In the genomic region with DNA sequence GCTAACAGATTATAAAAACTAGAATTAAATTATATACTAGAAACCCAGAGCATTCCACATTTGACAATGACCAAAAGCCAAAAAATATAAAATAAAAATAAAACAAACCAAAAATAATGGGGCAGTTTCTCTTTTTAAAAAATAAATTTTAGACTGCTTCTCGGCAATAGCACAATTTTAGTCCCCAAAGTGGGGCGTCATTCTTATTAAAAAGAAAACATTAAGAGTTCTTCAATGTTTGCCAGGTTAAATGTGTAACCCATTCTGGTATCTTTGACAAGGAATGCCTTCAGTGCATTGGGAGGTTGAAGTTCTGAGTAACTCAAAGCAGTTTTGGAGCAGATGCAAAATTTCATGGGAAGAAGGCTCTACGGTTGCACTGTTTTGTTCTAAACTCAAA, we compare ENCODE assay signal across 11 cellular contexts. TPM values are rescaled to one million over a fixed set of nuclear protein-coding genes. Genes with fewer than 3 reads are reported as not detected.
A peak's percentile ranks its signal among the peaks of the same experiment; 100 is the strongest.
DNase-seq lines count a peak whose midpoint lies in the region; ATAC-seq, FAIRE-seq and TF ChIP-seq lines count a peak whose summit lies in the region.
"Had no signal": no experiment of that assay in that cellular context is flagged by ENCODE, and none has a peak within 500 bp of the region (broad histone marks: within the 10 kb centered on the region; RNA-seq: fewer than 3 reads in every experiment).

No MANE protein-coding gene starts in this region.

- H3K4me1 ChIP-seq in CD4-positive, alpha-beta memory T cell (ENCODE audit: insufficient read depth, low read length): peaks cover 34% of the 10 kb centered on the region
- peaks cover 0 to 2% of the 10 kb centered on the region in 2 donors for H3K4me1 ChIP-seq in esophagus (ENCODE audit: control insufficient read depth in 2 of 2, insufficient read depth in 2 of 2, low read length in 1 of 2)
- H3K4me1 ChIP-seq in ovary (ENCODE audit: insufficient read depth): peaks cover 4% of the 10 kb centered on the region

- no peaks in the 10 kb centered on the region for H3K36me3 ChIP-seq in CD4-positive, alpha-beta memory T cell (ENCODE audit: insufficient read depth, low read length)
- H3K36me3 ChIP-seq in esophagus (ENCODE audit: control insufficient read depth in 2 of 2, insufficient read depth in 2 of 2, low read length in 1 of 2): peaks cover 2 to 8% of the 10 kb centered on the region in 2 donors
- no peaks in the 10 kb centered on the region for H3K36me3 ChIP-seq in ovary

- peak overlapping the region; percentile 95 to 97 (median 96) for H3K4me3 Mint-ChIP-seq in CD4-positive, alpha-beta memory T cell

- H3K27me3 ChIP-seq in CD4-positive, alpha-beta memory T cell (ENCODE audit: insufficient read depth, low read length): no peaks in the 10 kb centered on the region
- H3K27me3 ChIP-seq in esophagus (ENCODE audit: control insufficient read depth in 1 of 2, insufficient read depth in 2 of 2, low read length in 2 of 2): no peaks in the 10 kb centered on the region
- H3K27me3 ChIP-seq in ovary: no peaks in the 10 kb centered on the region

- peak overlapping the region; percentile 14 to 95 (median 91) for H3K27ac Mint-ChIP-seq in CD4-positive, alpha-beta memory T cell

- peaks cover 10 to 46% of the 10 kb centered on the region in 2 donors for H3K36me3 Mint-ChIP-seq in CD4-positive, alpha-beta memory T cell

- ATAC-seq in GM21381 (IDR thresholded peaks at IDR 0.05; ENCODE audit: unreplicated experiment): no peak

- no peak for TF ChIP-seq POLR2A in ovary (IDR thresholded peaks at IDR 0.05)

- no peak for DNase-seq in CD4-positive, alpha-beta memory T cell
- peak; percentile 11 for DNase-seq in RPMI8226
- no peak for DNase-seq in ovary
- no peak for DNase-seq in dedifferentiated amniotic fluid mesenchymal stem cell (ENCODE audit: extremely low spot score)
- no peak for DNase-seq in frontal cortex (ENCODE audit: low spot score in 2 of 2)
- no peak for DNase-seq in NCI-H2227 treated with DMSO at 0.1 percent for 48 hours (lab: John Stamatoyannopoulos, UW)
- DNase-seq: DND-41; NCI-H345; stimulated activated CD4-positive, alpha-beta T cell treated with anti-CD3 and anti-CD28 coated beads, Interleukin-15, amount 100 ng/mL, for 24 hours had no signal

- 28 to 43% methylated on average over 3 of the region's 3 CpGs for WGBS in esophagus, 2 donors
- whole genome bisulfite sequencing in ovary, 3 donors: 4 to 9% (median 4%) methylated on average over 3 of the region's 3 CpGs

- no peaks in the 10 kb centered on the region for H3K9me3 ChIP-seq in CD4-positive, alpha-beta memory T cell (ENCODE audit: control insufficient read depth in 1 of 2, low read length in 2 of 2)
- no peaks in the 10 kb centered on the region for H3K9me3 ChIP-seq in esophagus (ENCODE audit: control insufficient read depth in 2 of 2, insufficient read depth in 1 of 2, low read depth in 1 of 2, low read length in 1 of 2)
- H3K9me3 ChIP-seq in ovary: no peaks in the 10 kb centered on the region

- CTCF ChIA-PET in CD4-positive, alpha-beta memory T cell (lab: Charles Lee; ENCODE audit: partially characterized antibody): interaction anchor here (1.1 to 2.0 kb wide), 2 partner anchors 336 to 673 kb away, joined by 4 to 13 read pairs; no protein-coding TSS in a partner anchor

- POLR2A ChIA-PET in CD4-positive, alpha-beta memory T cell (lab: Charles Lee; ENCODE audit: partially characterized antibody): interaction anchor here (0.5 to 6.2 kb wide), 5 partner anchors 9 to 829 kb away, joined by 3 to 104 read pairs (median 3); no protein-coding TSS in a partner anchor

- no peaks in the 10 kb centered on the region for H3K27me3 Mint-ChIP-seq in CD4-positive, alpha-beta memory T cell

- H3K27ac ChIP-seq in CD4-positive, alpha-beta memory T cell (ENCODE audit: low read depth, low read length): peak overlapping the region; percentile 57
- H3K27ac ChIP-seq in esophagus (ENCODE audit: low read depth in 2 of 2, low read length in 1 of 2) (no peak overlapping the region), ovary (peak overlapping the region in 1 of 2 donors; percentile 82)

- TF ChIP-seq EP300 in ovary (IDR thresholded peaks at IDR 0.05): no peak

- intact Hi-C loops in CD4-positive, alpha-beta memory T cell (cut with micrococcal nuclease): no loop called here
- intact Hi-C loops in ovary (cut with DNase I): loop anchor here in 2 of 4 donors (10.0 kb wide), 2 partner anchors 182 to 1092 kb away; no protein-coding TSS in a partner anchor

- peak overlapping the region; percentile 39 to 75 for H3K4me3 ChIP-seq in CD4-positive, alpha-beta memory T cell (ENCODE audit: low read length in 2 of 2)
- H3K4me3 ChIP-seq in esophagus (ENCODE audit: low read depth in 1 of 2, low read length in 2 of 2) (peak overlapping the region; percentile 42 to 93), ovary (peak overlapping the region; percentile 73)

- no peak for FAIRE-seq in frontal cortex (lab: Jason Lieb, UNC)

- TF ChIP-seq CTCF in ovary (IDR thresholded peaks at IDR 0.05): no peak

- H3K9me3 Mint-ChIP-seq in CD4-positive, alpha-beta memory T cell: peaks cover 0 to 9% (median 0%) of the 10 kb centered on the region in 8 donors

- H3K4me1 Mint-ChIP-seq in CD4-positive, alpha-beta memory T cell: peaks cover 20 to 65% (median 37%) of the 10 kb centered on the region in 4 donors

RNA-seq across cellular contexts. Expression of a gene that starts 3.3 kb away (rescaled TPM):
- 10 to 100 TPM; 73.8 to 79.4 TPM for total RNA-seq in CD4-positive, alpha-beta memory T cell
- polyA plus RNA-seq in CD4-positive, alpha-beta memory T cell: 1 to 10 TPM; 1.1 to 4.7 TPM
- polyA plus RNA-seq in esophagus (10 to 100 TPM; 11.0 to 12.2 TPM), ovary (10 to 100 TPM; 41.1 to 41.5 TPM)
- total RNA-seq in ovary (100 to 1,000 TPM in 3 of 7 donors, 10 to 100 TPM in 4; 61.5 to 196 (median 83.5) TPM), frontal cortex (15.9 TPM)
